1 cellular context compared by ENCODE assay signal in genomic region chr9:116154976-116155699, GRCh38.
TF ChIP-seq lines count a peak whose summit lies in the region.

No MANE protein-coding gene starts in this region.

TF ChIP-seq in HepG2, 621 proteins besides CTCF, POLR2A, EP300 and RAD21 (continued from another document):
- TF ChIP-seq GPBP1L1 (CRISPR knock-in tag; IDR thresholded peaks at IDR 0.05) = no peak
- no peak for TF ChIP-seq DNMT1 (CRISPR knock-in tag; IDR thresholded peaks at IDR 0.05)
- TF ChIP-seq PBX3 (CRISPR knock-in tag; IDR thresholded peaks at IDR 0.05; ENCODE audit: borderline replicate concordance) = no peak
- no peak for TF ChIP-seq ZNF776 (CRISPR knock-in tag; IDR thresholded peaks at IDR 0.05)
